ENCODE assay signal across 15 cellular contexts in the genomic region with DNA sequence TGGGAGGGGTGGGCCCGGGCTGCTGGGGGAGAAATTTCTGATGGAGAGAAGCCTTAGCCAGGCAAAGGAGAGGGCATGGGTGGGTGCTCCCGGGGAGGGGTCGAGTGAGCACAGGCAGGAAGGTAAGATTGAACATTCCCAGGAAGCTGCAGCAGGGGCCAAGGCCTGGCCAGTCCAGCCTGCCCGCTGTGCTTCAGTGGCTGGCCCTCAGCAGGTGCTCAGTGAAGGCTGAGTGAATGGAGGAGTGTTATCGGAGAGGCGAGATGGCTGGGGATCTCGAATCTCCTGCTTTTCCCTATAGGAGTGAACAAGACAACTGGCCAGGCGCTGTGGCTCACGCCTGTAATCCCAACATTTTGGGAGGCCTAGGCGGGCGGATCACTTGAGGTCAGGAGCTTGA. TPM values are rescaled to one million over a fixed set of nuclear protein-coding genes. Genes with fewer than 3 reads are reported as not detected.
DNase-seq lines count a peak whose midpoint lies in the region; ATAC-seq, FAIRE-seq and TF ChIP-seq lines count a peak whose summit lies in the region.
"Had no signal": no experiment of that assay in that cellular context is flagged by ENCODE, and none has a peak within 500 bp of the region (broad histone marks: within the 10 kb centered on the region; RNA-seq: fewer than 3 reads in every experiment).

No MANE protein-coding gene starts in this region.

- H3K4me1 ChIP-seq in KMS-11 (ENCODE audit: low read depth, poor library complexity, severe bottlenecking) = peaks cover 71% of the 10 kb centered on the region
- H3K4me1 ChIP-seq in astrocyte (ENCODE audit: insufficient read depth, low read length) = peaks cover 41% of the 10 kb centered on the region
- H3K4me1 ChIP-seq in thyroid gland = peaks cover 69 to 77% of the 10 kb centered on the region in 2 donors
- H3K4me1 ChIP-seq in aorta (ENCODE audit: control insufficient read depth in 1 of 2, insufficient read depth in 2 of 2, low read length in 2 of 2) = no peaks in the 10 kb centered on the region

- H2AFZ ChIP-seq in KMS-11 (ENCODE audit: low read depth) (no peak overlapping the region), astrocyte (ENCODE audit: low read depth, low read length) (no peak overlapping the region)

- TF ChIP-seq POLR2A in thyroid gland (IDR thresholded peaks at IDR 0.05) = no peak

- H3K4me2 ChIP-seq in KMS-11 = peak overlapping the region; percentile 96; the same call in 1 of the 2 replicates
- H3K4me2 ChIP-seq in astrocyte (ENCODE audit: low read length) = no peak overlapping the region

- H3K9me3 ChIP-seq in astrocyte (ENCODE audit: insufficient read depth, low read depth, low read length) = no peaks in the 10 kb centered on the region
- H3K9me3 ChIP-seq in thyroid gland = no peaks in the 10 kb centered on the region
- no peaks in the 10 kb centered on the region for H3K9me3 ChIP-seq in aorta (ENCODE audit: control insufficient read depth, low read length)

- no peak for TF ChIP-seq CTCF in KMS-11 (conservative IDR thresholded peaks at IDR 0.05; ENCODE audit: low read depth, low read length)
- no peak for TF ChIP-seq CTCF in astrocyte (IDR thresholded peaks at IDR 0.05; ENCODE audit: insufficient read depth, low read depth, low read length)
- no peak for TF ChIP-seq CTCF in nephron progenitor cell (IDR thresholded peaks at IDR 0.05)
- no peak for TF ChIP-seq CTCF in thyroid gland (IDR thresholded peaks at IDR 0.05)
- TF ChIP-seq CTCF in CD14-positive monocyte (IDR thresholded peaks at IDR 0.05) = no peak

- H3K27ac Mint-ChIP-seq in astrocyte (ENCODE audit: unreplicated experiment) (peak overlapping the region; percentile 26), nephron progenitor cell (peak overlapping the region; percentile 64), CD14-positive monocyte (no peak overlapping the region)
- H3K27ac Mint-ChIP-seq: IgD-negative memory B cell had no signal

- H3K4me1 Mint-ChIP-seq in astrocyte (ENCODE audit: low read depth, unreplicated experiment) (peaks cover 33% of the 10 kb centered on the region), nephron progenitor cell (peaks cover 72% of the 10 kb centered on the region), CD14-positive monocyte (no peaks in the 10 kb centered on the region)

- intact Hi-C loops in thyroid gland (cut with DNase I) = no loop called here
- intact Hi-C loops in aorta (cut with DNase I) = no loop called here
- intact Hi-C loops in CD14-positive monocyte (cut with micrococcal nuclease) = no loop called here

- FAIRE-seq in astrocyte (lab: Jason Lieb, UNC) = no peak
- FAIRE-seq: RCC 7860 had no signal

- H3K27me3 ChIP-seq in KMS-11 (ENCODE audit: insufficient read depth, low read depth) = no peaks in the 10 kb centered on the region
- no peaks in the 10 kb centered on the region for H3K27me3 ChIP-seq in astrocyte (ENCODE audit: insufficient read depth, low read length)
- H3K27me3 ChIP-seq in thyroid gland = no peaks in the 10 kb centered on the region
- no peaks in the 10 kb centered on the region for H3K27me3 ChIP-seq in aorta (ENCODE audit: control insufficient read depth in 1 of 2, insufficient read depth in 2 of 2, low read length in 1 of 2)

- H3K4me3 ChIP-seq in KMS-11 (IDR thresholded peaks at IDR 0.05; ENCODE audit: insufficient read depth, low read depth, low read length) (no peak overlapping the region), astrocyte (ENCODE audit: insufficient read depth, low read depth, low read length) (no peak overlapping the region), thyroid gland (replicated peaks in 1 of 3) (no peak overlapping the region), aorta (ENCODE audit: low read length in 2 of 2) (no peak overlapping the region)

- H3K9ac ChIP-seq in KMS-11 (no peak overlapping the region), astrocyte (ENCODE audit: low read length) (no peak overlapping the region)

- DNase-seq in astrocyte (ENCODE audit: low read depth) (no peak), nephron progenitor cell (no peak), thyroid gland (peak; percentile 87 to 90), COLO829 (ENCODE audit: low spot score) (no peak), aorta (no peak), CD14-positive monocyte (ENCODE audit: low spot score) (no peak)
- DNase-seq: CD8-positive, alpha-beta memory T cell; H9; MV-4-11; NCI-H1417 treated with DMSO at 0.1 percent for 48 hours; NCI-H2029 treated with DMSO at 0.1 percent for 48 hours; NCI-H510A treated with DMSO at 0.1 percent for 48 hours had no signal

- H3K79me2 ChIP-seq in KMS-11 (ENCODE audit: insufficient read depth, low read depth) (peaks cover 59% of the 10 kb centered on the region), astrocyte (ENCODE audit: insufficient read depth, low read length) (peaks cover 100% of the 10 kb centered on the region)

- H3K36me3 ChIP-seq in KMS-11 (ENCODE audit: insufficient read depth) = no peaks in the 10 kb centered on the region
- no peaks in the 10 kb centered on the region for H3K36me3 ChIP-seq in astrocyte (ENCODE audit: insufficient read depth, low read length)
- no peaks in the 10 kb centered on the region for H3K36me3 ChIP-seq in thyroid gland
- H3K36me3 ChIP-seq in aorta (ENCODE audit: control insufficient read depth in 1 of 2, insufficient read depth in 2 of 2, low read length in 1 of 2) = no peaks in the 10 kb centered on the region

- H4K20me1 ChIP-seq in KMS-11 (ENCODE audit: insufficient read depth) = no peaks in the 10 kb centered on the region
- peaks cover 96% of the 10 kb centered on the region for H4K20me1 ChIP-seq in astrocyte (ENCODE audit: insufficient read depth, low read length)

- no peak for ATAC-seq in aorta (ENCODE audit: low FRiP score)

- H3K27ac ChIP-seq in KMS-11 (no peak overlapping the region; the same call in 1 of the 2 replicates), astrocyte (ENCODE audit: low read depth, low read length) (no peak overlapping the region), thyroid gland (peak overlapping the region; percentile 90 to 93 (median 91)), aorta (ENCODE audit: low read depth in 1 of 2, low read length in 2 of 2) (no peak overlapping the region)

- H3K4me3 Mint-ChIP-seq in astrocyte (ENCODE audit: unreplicated experiment) (no peak overlapping the region), nephron progenitor cell (no peak overlapping the region), CD14-positive monocyte (no peak overlapping the region)
- H3K4me3 Mint-ChIP-seq: H9, IgD-negative memory B cell had no signal

- H3K36me3 Mint-ChIP-seq in astrocyte (ENCODE audit: low read depth, unreplicated experiment) (peaks cover 11% of the 10 kb centered on the region), nephron progenitor cell (ENCODE audit: low read depth) (no peaks in the 10 kb centered on the region), CD14-positive monocyte (no peaks in the 10 kb centered on the region)
- H3K36me3 Mint-ChIP-seq: CD8-positive, alpha-beta memory T cell had no signal

- H3K9me3 Mint-ChIP-seq in astrocyte (ENCODE audit: unreplicated experiment) (no peaks in the 10 kb centered on the region), nephron progenitor cell (no peaks in the 10 kb centered on the region), CD14-positive monocyte (no peaks in the 10 kb centered on the region)
- H3K9me3 Mint-ChIP-seq: CD8-positive, alpha-beta memory T cell; H9 had no signal

- 37 to 53% methylated on average over 10 to 11 of the region's 11 CpGs for WGBS in thyroid gland, 2 donors
- WGBS in aorta, 2 donors = 87 to 88% methylated on average over 11 of the region's 11 CpGs

- no peaks in the 10 kb centered on the region for H3K27me3 Mint-ChIP-seq in astrocyte (ENCODE audit: low read depth, unreplicated experiment)
- H3K27me3 Mint-ChIP-seq in nephron progenitor cell (ENCODE audit: low read depth, poor library complexity) = peaks cover 5% of the 10 kb centered on the region
- peaks cover 9 to 18% (median 17%) of the 10 kb centered on the region in 3 donors for H3K27me3 Mint-ChIP-seq in CD14-positive monocyte (ENCODE audit: low read depth in 3 of 3)
- H3K27me3 Mint-ChIP-seq: IgD-negative memory B cell had no signal

RNA-seq across cellular contexts. Expression of a gene that starts 20.9 kb away (rescaled TPM):
- 53.5 and 56.7 TPM in 2 replicates for total RNA-seq in astrocyte
- 10 to 100 TPM; 30.5 to 65.0 (median 36.2) TPM for total RNA-seq in thyroid gland
- total RNA-seq in aorta = 10 to 100 TPM; 34.8 to 62.0 TPM
- 10 to 100 TPM; 21.2 to 36.8 TPM for polyA plus RNA-seq in aorta
- 1 to 10 TPM in 1 of 2 donors, under 1 TPM in 1; 0.15 to 1.2 TPM for polyA plus RNA-seq in CD14-positive monocyte

Comparison
In these comparisons a context has a peak if more than half of its experiments do, and no peak if none do; other contexts are left out.
1. H3K27ac ChIP-seq: peak in thyroid gland (3 of 3); none in KMS-11 (single experiment), astrocyte (single experiment) and aorta (0 of 2).
2. DNase-seq: peak in thyroid gland (2 of 2); none in astrocyte (single experiment), nephron progenitor cell (single experiment), COLO829 (single experiment), aorta (0 of 2) and CD14-positive monocyte (single experiment).
3. H3K27ac Mint-ChIP-seq: peak in astrocyte (single experiment) and nephron progenitor cell (single experiment); none in CD14-positive monocyte (0 of 7).